In genomic region chr15:30990451-30991300, GRCh38 we compare ENCODE assay signal across 8 cellular contexts. TPM values are rescaled to one million over a fixed set of nuclear protein-coding genes. Genes with fewer than 3 reads are reported as not detected.
DNase-seq lines count a peak whose midpoint lies in the region; ATAC-seq and TF ChIP-seq lines count a peak whose summit lies in the region.

No MANE protein-coding gene starts in this region.

- H3K27ac ChIP-seq in HL-60 (replicated peaks) (peak overlapping the region; percentile 92), prostate gland (peak overlapping the region; percentile 94 to 95)

- no peak for TF ChIP-seq POLR2A in prostate gland (IDR thresholded peaks at IDR 0.05)

- no peaks in the 10 kb centered on the region for H3K9me3 Mint-ChIP-seq in activated CD4-positive, alpha-beta memory T cell treated with anti-CD3 and anti-CD28 coated beads, Interleukin-2, amount 10 ng/mL, durations not matched to agents 7 days and 5 days

- H3K36me3 Mint-ChIP-seq in activated CD4-positive, alpha-beta memory T cell treated with anti-CD3 and anti-CD28 coated beads, Interleukin-2, amount 10 ng/mL, durations not matched to agents 7 days and 5 days (ENCODE audit: low read depth): peaks cover 16% of the 10 kb centered on the region

- H3K4me1 Mint-ChIP-seq in activated CD4-positive, alpha-beta memory T cell treated with anti-CD3 and anti-CD28 coated beads, Interleukin-2, amount 10 ng/mL, durations not matched to agents 7 days and 5 days: peaks cover 32% of the 10 kb centered on the region

- no peaks in the 10 kb centered on the region for H3K4me1 ChIP-seq in prostate gland (replicated peaks)

- intact Hi-C loops in prostate gland (cut with DNase I): loop anchor here (5.0 kb wide), 1 partner anchor 352 kb away; no protein-coding TSS in a partner anchor

- no peaks in the 10 kb centered on the region for H3K9me3 ChIP-seq in prostate gland

- CTCF ChIA-PET in activated CD4-positive, alpha-beta memory T cell treated with anti-CD3 and anti-CD28 coated beads, Interleukin-2, amount 10 ng/mL, durations not matched to agents 7 days and 5 days (lab: Charles Lee): interaction anchor here (1.1 to 1.8 kb wide), 4 partner anchors 8 to 498 kb away, joined by 3 to 4 read pairs (median 4); no protein-coding TSS in a partner anchor
- CTCF ChIA-PET in HEK293T (lab: Yijun Ruan, JAX): no interaction called here

- ATAC-seq in GM18498 (IDR thresholded peaks at IDR 0.05; ENCODE audit: unreplicated experiment): peak; percentile 11
- no peak for ATAC-seq in HG03342 (IDR thresholded peaks at IDR 0.05; ENCODE audit: unreplicated experiment)
- no peak for ATAC-seq in GM18511 (IDR thresholded peaks at IDR 0.05; ENCODE audit: unreplicated experiment)

- peak in 1 of 2 experiments; percentile 17 for DNase-seq in HL-60 (ENCODE audit: low read depth in 1 of 2, low spot score in 1 of 2)
- DNase-seq in activated CD4-positive, alpha-beta memory T cell treated with anti-CD3 and anti-CD28 coated beads, Interleukin-2, amount 10 ng/mL, durations not matched to agents 7 days and 5 days: no peak
- DNase-seq in germinal center (ENCODE audit: low spot score): peak; percentile 44
- no peak for DNase-seq in prostate gland (ENCODE audit: low spot score)
- no peak for DNase-seq in HEK293T (ENCODE audit: extremely low spot score)

- H3K4me3 ChIP-seq in HL-60 (replicated peaks; ENCODE audit: insufficient read depth, low read length): peak overlapping the region; percentile 89
- H3K4me3 ChIP-seq in prostate gland: peak overlapping the region; percentile 80 to 91

- H3K27me3 ChIP-seq in HL-60 (ENCODE audit: insufficient read depth, poor library complexity, severe bottlenecking) (no peaks in the 10 kb centered on the region), prostate gland (replicated peaks; ENCODE audit: insufficient read depth) (no peaks in the 10 kb centered on the region)

- WGBS in prostate gland: 2% methylated on average over 28 of the region's 28 CpGs

- H3K27me3 Mint-ChIP-seq in activated CD4-positive, alpha-beta memory T cell treated with anti-CD3 and anti-CD28 coated beads, Interleukin-2, amount 10 ng/mL, durations not matched to agents 7 days and 5 days: peaks cover 6% of the 10 kb centered on the region

- POLR2A ChIA-PET in activated CD4-positive, alpha-beta memory T cell treated with anti-CD3 and anti-CD28 coated beads, Interleukin-2, amount 10 ng/mL, durations not matched to agents 7 days and 5 days (lab: Charles Lee): interaction anchor here (0.9 to 2.0 kb wide), 16 partner anchors 8 to 374 kb away, joined by 3 to 26 read pairs (median 3); no protein-coding TSS in a partner anchor
- POLR2A ChIA-PET in HEK293T (lab: Yijun Ruan, JAX): interaction anchor here (0.5 to 2.1 kb wide), 4 partner anchors 9 to 133 kb away, joined by 3 to 7 read pairs (median 4); partner anchors contain the start of gene FAN1

- TF ChIP-seq CTCF in HL-60 (IDR thresholded peaks at IDR 0.05; ENCODE audit: insufficient read depth, low read length) (no peak), prostate gland (IDR thresholded peaks at IDR 0.05) (no peak)

- H3K27ac Mint-ChIP-seq in activated CD4-positive, alpha-beta memory T cell treated with anti-CD3 and anti-CD28 coated beads, Interleukin-2, amount 10 ng/mL, durations not matched to agents 7 days and 5 days: peak overlapping the region; percentile 88

- H3K36me3 ChIP-seq in prostate gland: no peaks in the 10 kb centered on the region

- peak overlapping the region; percentile 96 for H3K4me3 Mint-ChIP-seq in activated CD4-positive, alpha-beta memory T cell treated with anti-CD3 and anti-CD28 coated beads, Interleukin-2, amount 10 ng/mL, durations not matched to agents 7 days and 5 days

TF ChIP-seq in HEK293T, 16 proteins besides CTCF, POLR2A, EP300 and RAD21:
- TF ChIP-seq TARDBP (IDR thresholded peaks at IDR 0.05): no peak
- no peak for TF ChIP-seq CTBP1 (IDR thresholded peaks at IDR 0.05; ENCODE audit: borderline replicate concordance)
- no peak for TF ChIP-seq FOXM1 (IDR thresholded peaks at IDR 0.05; ENCODE audit: borderline replicate concordance)
- no peak for TF ChIP-seq FOXA1 (IDR thresholded peaks at IDR 0.05)

RNA-seq across cellular contexts. Expression of gene MTMR10, which starts 0.8 kb away (rescaled TPM):
- 10 to 100 TPM; 21.8 to 23.3 TPM for total RNA-seq in activated CD4-positive, alpha-beta memory T cell treated with anti-CD3 and anti-CD28 coated beads, Interleukin-2, amount 10 ng/mL, durations not matched to agents 7 days and 5 days
- 10 to 100 TPM; 32.5 to 35.2 TPM for total RNA-seq in prostate gland
